Comparison of ENCODE assay signal across 23 cellular contexts in the genomic region with DNA sequence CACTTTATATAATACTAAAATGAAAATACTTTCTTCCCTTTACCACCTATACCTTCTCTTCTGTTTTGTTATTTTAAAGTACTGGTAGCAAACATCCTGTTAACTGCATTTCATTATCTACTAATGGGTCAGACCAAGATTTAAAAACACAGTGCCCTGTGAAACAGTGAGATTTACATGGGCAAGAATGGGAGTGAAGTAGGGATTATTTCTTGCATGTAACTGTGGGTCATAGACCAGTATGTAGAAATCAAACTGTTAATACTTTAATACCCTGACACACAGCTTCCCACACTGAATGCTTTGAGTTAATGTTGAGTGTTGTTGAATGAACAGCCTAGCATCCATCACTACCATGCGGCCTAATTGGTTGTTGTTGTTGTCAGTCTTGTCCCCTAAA.
DNase-seq lines count a peak whose midpoint lies in the region; ATAC-seq and TF ChIP-seq lines count a peak whose summit lies in the region.
"Had no signal": no experiment of that assay in that cellular context is flagged by ENCODE, and none has a peak within 500 bp of the region (broad histone marks: within the 10 kb centered on the region; RNA-seq: fewer than 3 reads in every experiment).

No MANE protein-coding gene starts in this region.

- no peaks in the 10 kb centered on the region for H3K9me3 ChIP-seq in naive thymus-derived CD4-positive, alpha-beta T cell (ENCODE audit: control insufficient read depth in 2 of 3, low read length in 3 of 3)
- H3K9me3 ChIP-seq: body of pancreas, transverse colon had no signal

- H3K9me3 Mint-ChIP-seq in CD14-positive monocyte = peaks cover 0 to 2% (median 0%) of the 10 kb centered on the region in 7 donors
- H3K9me3 Mint-ChIP-seq in naive thymus-derived CD4-positive, alpha-beta T cell = no peaks in the 10 kb centered on the region
- H3K9me3 Mint-ChIP-seq: activated CD4-positive, alpha-beta memory T cell treated with anti-CD3 and anti-CD28 coated beads for 36 hours; CD8-positive, alpha-beta T cell; neural progenitor cell; stimulated activated effector memory CD8-positive, alpha-beta T cell treated with anti-CD3 and anti-CD28 coated beads, Interleukin-12 subunit alpha, Interleukin-12 subunit beta, amount 100 ng/mL, for 72 hours had no signal

- no peak overlapping the region for H3K27ac ChIP-seq in naive thymus-derived CD4-positive, alpha-beta T cell (ENCODE audit: low read depth, low read length)
- H3K27ac ChIP-seq: HL-60, neural progenitor cell, transverse colon, VCaP had no signal

- ATAC-seq in esophagus mucosa (peak; percentile 66), omental fat pad (ENCODE audit: low FRiP score) (peak; percentile 26), HG03139 (IDR thresholded peaks at IDR 0.05; ENCODE audit: unreplicated experiment) (no peak)
- ATAC-seq in naive thymus-derived CD4-positive, alpha-beta T cell = no peak
- ATAC-seq: body of pancreas; CD8-positive, alpha-beta T cell; stimulated activated effector memory CD8-positive, alpha-beta T cell treated with anti-CD3 and anti-CD28 coated beads, Interleukin-12 subunit alpha, Interleukin-12 subunit beta, amount 100 ng/mL, for 72 hours; T-helper 17 cell had no signal

- no peak for TF ChIP-seq CTCF in CD14-positive monocyte (IDR thresholded peaks at IDR 0.05)
- TF ChIP-seq CTCF in omental fat pad (IDR thresholded peaks at IDR 0.05) = no peak

- H3K4me3 ChIP-seq in naive thymus-derived CD4-positive, alpha-beta T cell (ENCODE audit: low read length) = no peak overlapping the region
- H3K4me3 ChIP-seq: body of pancreas, neural progenitor cell, transverse colon had no signal

- no peaks in the 10 kb centered on the region for H3K36me3 ChIP-seq in naive thymus-derived CD4-positive, alpha-beta T cell (ENCODE audit: control insufficient read depth in 2 of 3, insufficient read depth in 3 of 3, low read length in 3 of 3)
- H3K36me3 ChIP-seq: neural progenitor cell, transverse colon had no signal

- no peaks in the 10 kb centered on the region for H3K27me3 ChIP-seq in naive thymus-derived CD4-positive, alpha-beta T cell (ENCODE audit: control insufficient read depth in 2 of 2, insufficient read depth in 2 of 2, low read length in 2 of 2)
- H3K27me3 ChIP-seq: body of pancreas, neural progenitor cell, transverse colon had no signal

- peak overlapping the region; percentile 92 to 96 (median 93) for H3K27ac Mint-ChIP-seq in CD14-positive monocyte
- H3K27ac Mint-ChIP-seq in naive thymus-derived CD4-positive, alpha-beta T cell = no peak overlapping the region
- H3K27ac Mint-ChIP-seq: activated CD4-positive, alpha-beta memory T cell treated with anti-CD3 and anti-CD28 coated beads for 36 hours; CD8-positive, alpha-beta T cell; neural progenitor cell; stimulated activated effector memory CD8-positive, alpha-beta T cell treated with anti-CD3 and anti-CD28 coated beads, Interleukin-12 subunit alpha, Interleukin-12 subunit beta, amount 100 ng/mL, for 72 hours; T-helper 17 cell had no signal

- peaks cover 0 to 2% of the 10 kb centered on the region in 2 donors for H3K36me3 Mint-ChIP-seq in CD14-positive monocyte
- no peaks in the 10 kb centered on the region for H3K36me3 Mint-ChIP-seq in naive thymus-derived CD4-positive, alpha-beta T cell
- H3K36me3 Mint-ChIP-seq: activated CD4-positive, alpha-beta memory T cell treated with anti-CD3 and anti-CD28 coated beads for 36 hours; CD8-positive, alpha-beta T cell; stimulated activated effector memory CD8-positive, alpha-beta T cell treated with anti-CD3 and anti-CD28 coated beads, Interleukin-12 subunit alpha, Interleukin-12 subunit beta, amount 100 ng/mL, for 72 hours had no signal

- H3K4me1 ChIP-seq in naive thymus-derived CD4-positive, alpha-beta T cell (ENCODE audit: control insufficient read depth in 2 of 2, insufficient read depth in 2 of 2, low read length in 2 of 2) = no peaks in the 10 kb centered on the region

- peaks cover 37% of the 10 kb centered on the region for H3K4me1 Mint-ChIP-seq in CD14-positive monocyte
- H3K4me1 Mint-ChIP-seq in naive thymus-derived CD4-positive, alpha-beta T cell = peaks cover 0 to 2% (median 0%) of the 10 kb centered on the region in 7 donors

- DNase-seq in CD14-positive monocyte (ENCODE audit: low spot score) (no peak), OCI-M1 (lab: John Stamatoyannopoulos, UW) (peak; percentile 46), omental fat pad (ENCODE audit: low spot score) (no peak), NCI-H1694 treated with DMSO at 0.1 percent for 48 hours (lab: John Stamatoyannopoulos, UW) (no peak), occipital lobe (lab: John Stamatoyannopoulos, UW) (no peak)
- DNase-seq in naive thymus-derived CD4-positive, alpha-beta T cell = no peak
- DNase-seq: activated CD4-positive, alpha-beta memory T cell treated with anti-CD3 and anti-CD28 coated beads for 36 hours; activated naive CD4-positive, alpha-beta T cell treated with Interleukin-2 at 50 U/mL for 16 hours; body of pancreas; CD8-positive, alpha-beta T cell; DMS79 treated with DMSO at 0.1 percent for 48 hours; H7; NCI-H2081 treated with DMSO at 0.1 percent for 48 hours; NCI-H510A treated with DMSO at 0.1 percent for 48 hours; SIG-M5; T-helper 17 cell; transverse colon had no signal

- CTCF ChIA-PET in naive thymus-derived CD4-positive, alpha-beta T cell (lab: Charles Lee) = no interaction called here

- H3K4me3 Mint-ChIP-seq in CD14-positive monocyte = no peak overlapping the region
- H3K4me3 Mint-ChIP-seq in naive thymus-derived CD4-positive, alpha-beta T cell = no peak overlapping the region
- H3K4me3 Mint-ChIP-seq: activated CD4-positive, alpha-beta memory T cell treated with anti-CD3 and anti-CD28 coated beads for 36 hours; CD8-positive, alpha-beta T cell; neural progenitor cell; stimulated activated effector memory CD8-positive, alpha-beta T cell treated with anti-CD3 and anti-CD28 coated beads, Interleukin-12 subunit alpha, Interleukin-12 subunit beta, amount 100 ng/mL, for 72 hours; T-helper 17 cell had no signal

- H3K27me3 Mint-ChIP-seq in CD14-positive monocyte (ENCODE audit: low read depth in 3 of 3) = no peaks in the 10 kb centered on the region
- H3K27me3 Mint-ChIP-seq in naive thymus-derived CD4-positive, alpha-beta T cell = peaks cover 0 to 15% (median 0%) of the 10 kb centered on the region in 5 donors
- H3K27me3 Mint-ChIP-seq: activated CD4-positive, alpha-beta memory T cell treated with anti-CD3 and anti-CD28 coated beads for 36 hours had no signal

- intact Hi-C loops in CD14-positive monocyte (cut with micrococcal nuclease) = no loop called here
- intact Hi-C loops in naive thymus-derived CD4-positive, alpha-beta T cell (cut with micrococcal nuclease) = no loop called here

- POLR2A ChIA-PET in naive thymus-derived CD4-positive, alpha-beta T cell (lab: Charles Lee) = no interaction called here

Comparison
In these comparisons a context has a peak if more than half of its experiments do, and no peak if none do; other contexts are left out.
1. H3K27ac Mint-ChIP-seq: peak in CD14-positive monocyte (7 of 7); none in naive thymus-derived CD4-positive, alpha-beta T cell (0 of 9).
2. ATAC-seq: peak in esophagus mucosa (single experiment) and omental fat pad (single experiment); none in HG03139 (single experiment) and naive thymus-derived CD4-positive, alpha-beta T cell (single experiment).